8 cellular contexts compared by ENCODE assay signal in the genomic region with DNA sequence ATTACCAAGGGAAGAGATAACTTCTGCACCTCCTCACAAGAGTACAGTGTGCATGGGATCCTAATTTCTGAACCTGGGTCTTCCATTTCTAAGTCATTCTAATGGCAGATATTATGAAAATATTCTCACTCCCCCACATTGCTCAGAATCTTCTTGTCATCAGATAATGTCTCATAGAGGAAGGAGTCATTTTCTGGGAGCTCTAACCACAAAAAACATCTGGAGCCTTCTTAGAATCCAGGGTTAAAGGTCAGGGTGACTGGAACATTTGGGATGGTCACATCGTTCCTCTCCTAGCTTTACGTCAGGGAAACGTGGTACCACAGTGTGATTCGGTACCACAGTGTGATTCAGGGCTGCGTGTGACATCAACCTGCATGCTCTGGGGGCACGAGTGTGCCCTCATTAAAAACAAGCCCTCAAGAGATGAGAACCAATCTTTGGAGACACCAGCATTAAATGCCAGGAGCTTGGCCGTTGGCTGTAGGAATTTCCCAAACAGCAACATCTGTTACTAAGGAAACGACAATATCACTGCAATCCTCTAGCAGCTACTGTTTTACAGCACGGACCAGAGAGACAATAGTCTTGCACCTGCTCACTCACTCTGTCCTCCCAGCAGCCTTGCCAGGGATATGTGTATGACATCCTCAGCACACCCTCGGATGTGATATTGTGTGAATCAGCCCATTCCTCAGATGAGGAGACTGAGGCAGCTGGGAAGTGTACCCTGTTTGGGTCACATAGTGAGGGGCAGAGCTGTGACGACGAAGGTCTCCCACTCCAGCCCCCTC.
DNase-seq lines count a peak whose midpoint lies in the region; ATAC-seq and TF ChIP-seq lines count a peak whose summit lies in the region.

No MANE protein-coding gene starts in this region.

- H3K9me3 ChIP-seq in SK-N-SH = no peaks in the 10 kb centered on the region
- no peaks in the 10 kb centered on the region for H3K9me3 ChIP-seq in thyroid gland

- TF ChIP-seq CTCF in SK-N-SH (IDR thresholded peaks at IDR 0.05) (no peak), thyroid gland (IDR thresholded peaks at IDR 0.05) (no peak)

- TF ChIP-seq EP300 in SK-N-SH (IDR thresholded peaks at IDR 0.05; ENCODE audit: borderline replicate concordance in 1 of 2, low read depth in 1 of 2, low read length in 1 of 2) = no peak

- peak; percentile 18; the same call in 2 of the 3 replicates for ATAC-seq in SK-N-SH treated with all-trans-retinoic acid at 6 μM for 48 hours
- ATAC-seq in activated naive CD8-positive, alpha-beta T cell treated with anti-CD3 and anti-CD28 coated beads, Interleukin-2, amount 50 U/mL, for 24 hours = peak; percentile 73

- H3K27me3 ChIP-seq in SK-N-SH (ENCODE audit: insufficient read depth) = no peaks in the 10 kb centered on the region
- no peaks in the 10 kb centered on the region for H3K27me3 ChIP-seq in layer of hippocampus (ENCODE audit: control insufficient read depth, insufficient read depth, low read length)
- no peaks in the 10 kb centered on the region for H3K27me3 ChIP-seq in thyroid gland

- H3K36me3 ChIP-seq in SK-N-SH (replicated peaks in 1 of 2; ENCODE audit: control insufficient read depth in 1 of 2, insufficient read depth in 2 of 2, low read length in 1 of 2) (no peaks in the 10 kb centered on the region), thyroid gland (no peaks in the 10 kb centered on the region)

- CTCF ChIA-PET in SK-N-SH (lab: Yijun Ruan, JAX) = interaction anchor here (1.2 to 1.3 kb wide), 2 partner anchors 14 to 15 kb away, joined by 4 to 5 read pairs; no protein-coding TSS in a partner anchor

- 89% methylated on average over 12 of the region's 12 CpGs for WGBS in SK-N-SH (ENCODE audit: low lambda C conversion rate)
- WGBS in thyroid gland, 2 donors = 69 to 70% methylated on average over 12 of the region's 12 CpGs

- H3F3A ChIP-seq in SK-N-SH (replicated peaks; ENCODE audit: insufficient read depth) = no peaks in the 10 kb centered on the region

- H4K20me1 ChIP-seq in SK-N-SH (ENCODE audit: insufficient read depth) = no peaks in the 10 kb centered on the region

- H3K4me3 Mint-ChIP-seq in activated naive CD8-positive, alpha-beta T cell treated with anti-CD3 and anti-CD28 coated beads, Interleukin-2, amount 50 U/mL, for 24 hours = no peak overlapping the region

- H3K27me3 Mint-ChIP-seq in activated naive CD8-positive, alpha-beta T cell treated with anti-CD3 and anti-CD28 coated beads, Interleukin-2, amount 50 U/mL, for 24 hours = peaks cover 3% of the 10 kb centered on the region

- no peak overlapping the region for H3K4me3 ChIP-seq in SK-N-SH (ENCODE audit: low read depth in 2 of 2, low read length in 1 of 2)
- H3K4me3 ChIP-seq in thyroid gland (replicated peaks in 1 of 3) = no peak overlapping the region

- no peaks in the 10 kb centered on the region for H3K79me2 ChIP-seq in SK-N-SH (ENCODE audit: insufficient read depth)

- no peak overlapping the region for H3K9ac ChIP-seq in SK-N-SH

- intact Hi-C loops in thyroid gland (cut with DNase I) = no loop called here

- peaks cover 4 to 40% of the 10 kb centered on the region in 2 experiments; a peak in 3 of 4 replicates for H3K4me1 ChIP-seq in SK-N-SH (ENCODE audit: control insufficient read depth in 1 of 2, insufficient read depth in 2 of 2, low read depth in 1 of 2, low read length in 1 of 2)
- peaks cover 20 to 46% of the 10 kb centered on the region in 2 donors for H3K4me1 ChIP-seq in thyroid gland

- POLR2A ChIA-PET in SK-N-SH (lab: Yijun Ruan, JAX) = interaction anchor here (1.1 to 2.5 kb wide), 2 partner anchors 14 to 18 kb away, joined by 3 to 11 read pairs; no protein-coding TSS in a partner anchor

- H3K36me3 Mint-ChIP-seq in activated naive CD8-positive, alpha-beta T cell treated with anti-CD3 and anti-CD28 coated beads, Interleukin-2, amount 50 U/mL, for 24 hours (ENCODE audit: low read depth) = no peaks in the 10 kb centered on the region

- no peaks in the 10 kb centered on the region for H3K9me3 Mint-ChIP-seq in activated naive CD8-positive, alpha-beta T cell treated with anti-CD3 and anti-CD28 coated beads, Interleukin-2, amount 50 U/mL, for 24 hours

- H2AFZ ChIP-seq in SK-N-SH (ENCODE audit: low read depth) = no peak overlapping the region

- H3K27ac Mint-ChIP-seq in activated naive CD8-positive, alpha-beta T cell treated with anti-CD3 and anti-CD28 coated beads, Interleukin-2, amount 50 U/mL, for 24 hours = peak overlapping the region; percentile 78

- peaks cover 44% of the 10 kb centered on the region for H3K4me1 Mint-ChIP-seq in activated naive CD8-positive, alpha-beta T cell treated with anti-CD3 and anti-CD28 coated beads, Interleukin-2, amount 50 U/mL, for 24 hours

- peak overlapping the region in 1 of 2 experiments; percentile 1; a peak in 1 of 4 replicates for H3K27ac ChIP-seq in SK-N-SH (ENCODE audit: low read depth in 2 of 2, low read length in 1 of 2)
- peak overlapping the region; percentile 53 for H3K27ac ChIP-seq in layer of hippocampus (ENCODE audit: low read depth, low read length)
- peak overlapping the region; percentile 16 to 91 (median 78) for H3K27ac ChIP-seq in thyroid gland

- no peaks in the 10 kb centered on the region for H3K9me2 ChIP-seq in SK-N-SH

- DNase-seq in SK-N-SH (no peak), thyroid gland (no peak), dedifferentiated amniotic fluid mesenchymal stem cell (ENCODE audit: extremely low spot score) (no peak), NCI-H1105 treated with DMSO at 0.1 percent for 48 hours (lab: John Stamatoyannopoulos, UW) (no peak), HuH-7.5 (ENCODE audit: low spot score) (no peak)
- DNase-seq in activated naive CD8-positive, alpha-beta T cell treated with anti-CD3 and anti-CD28 coated beads, Interleukin-2, amount 50 U/mL, for 24 hours = peak; percentile 20

- H3K4me2 ChIP-seq in SK-N-SH = no peak overlapping the region

- no peak for TF ChIP-seq RAD21 in SK-N-SH (IDR thresholded peaks at IDR 0.05; ENCODE audit: low read length)

- no peak for TF ChIP-seq POLR2A in thyroid gland (IDR thresholded peaks at IDR 0.05)

TF ChIP-seq in SK-N-SH treated with all-trans-retinoic acid at 6 μM for 48 hours, 23 proteins besides CTCF, POLR2A, EP300 and RAD21 (continues in another document):
- TF ChIP-seq, protein P1, sequence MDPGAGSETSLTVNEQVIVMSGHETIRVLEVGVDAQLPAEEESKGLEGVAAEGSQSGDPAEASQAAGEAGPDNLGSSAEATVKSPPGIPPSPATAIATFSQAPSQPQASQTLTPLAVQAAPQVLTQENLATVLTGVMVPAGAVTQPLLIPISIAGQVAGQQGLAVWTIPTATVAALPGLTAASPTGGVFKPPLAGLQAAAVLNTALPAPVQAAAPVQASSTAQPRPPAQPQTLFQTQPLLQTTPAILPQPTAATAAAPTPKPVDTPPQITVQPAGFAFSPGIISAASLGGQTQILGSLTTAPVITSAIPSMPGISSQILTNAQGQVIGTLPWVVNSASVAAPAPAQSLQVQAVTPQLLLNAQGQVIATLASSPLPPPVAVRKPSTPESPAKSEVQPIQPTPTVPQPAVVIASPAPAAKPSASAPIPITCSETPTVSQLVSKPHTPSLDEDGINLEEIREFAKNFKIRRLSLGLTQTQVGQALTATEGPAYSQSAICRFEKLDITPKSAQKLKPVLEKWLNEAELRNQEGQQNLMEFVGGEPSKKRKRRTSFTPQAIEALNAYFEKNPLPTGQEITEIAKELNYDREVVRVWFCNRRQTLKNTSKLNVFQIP (CRISPR knock-in tag; IDR thresholded peaks at IDR 0.05; ENCODE audit: borderline replicate concordance, low read depth) = no peak
- TF ChIP-seq, protein P2, sequence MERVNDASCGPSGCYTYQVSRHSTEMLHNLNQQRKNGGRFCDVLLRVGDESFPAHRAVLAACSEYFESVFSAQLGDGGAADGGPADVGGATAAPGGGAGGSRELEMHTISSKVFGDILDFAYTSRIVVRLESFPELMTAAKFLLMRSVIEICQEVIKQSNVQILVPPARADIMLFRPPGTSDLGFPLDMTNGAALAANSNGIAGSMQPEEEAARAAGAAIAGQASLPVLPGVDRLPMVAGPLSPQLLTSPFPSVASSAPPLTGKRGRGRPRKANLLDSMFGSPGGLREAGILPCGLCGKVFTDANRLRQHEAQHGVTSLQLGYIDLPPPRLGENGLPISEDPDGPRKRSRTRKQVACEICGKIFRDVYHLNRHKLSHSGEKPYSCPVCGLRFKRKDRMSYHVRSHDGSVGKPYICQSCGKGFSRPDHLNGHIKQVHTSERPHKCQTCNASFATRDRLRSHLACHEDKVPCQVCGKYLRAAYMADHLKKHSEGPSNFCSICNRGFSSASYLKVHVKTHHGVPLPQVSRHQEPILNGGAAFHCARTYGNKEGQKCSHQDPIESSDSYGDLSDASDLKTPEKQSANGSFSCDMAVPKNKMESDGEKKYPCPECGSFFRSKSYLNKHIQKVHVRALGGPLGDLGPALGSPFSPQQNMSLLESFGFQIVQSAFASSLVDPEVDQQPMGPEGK (CRISPR knock-in tag; IDR thresholded peaks at IDR 0.05; ENCODE audit: borderline replicate concordance) = no peak

TF ChIP-seq in SK-N-SH, 30 proteins besides CTCF, POLR2A, EP300 and RAD21:
- TF ChIP-seq SMC3 (IDR thresholded peaks at IDR 0.05; ENCODE audit: low read depth, low read length) (no peak), MEF2A (IDR thresholded peaks at IDR 0.05; ENCODE audit: borderline replicate concordance, low read depth) (no peak), SIN3A (IDR thresholded peaks at IDR 0.05; ENCODE audit: borderline replicate concordance, low read depth, low read length) (no peak), RCOR1 (IDR thresholded peaks at IDR 0.05; ENCODE audit: low read length) (no peak), ELF1 (IDR thresholded peaks at IDR 0.05) (no peak), TCF12 (IDR thresholded peaks at IDR 0.05) (no peak)
